Comparison of ENCODE assay signal across 9 cellular contexts in genomic region chr22:41197046-41197807, GRCh38. TPM values are rescaled to one million over a fixed set of nuclear protein-coding genes. Genes with fewer than 3 reads are reported as not detected.
DNase-seq lines count a peak whose midpoint lies in the region; ATAC-seq and TF ChIP-seq lines count a peak whose summit lies in the region.
"Had no signal": no experiment of that assay in that cellular context is flagged by ENCODE, and none has a peak within 500 bp of the region (broad histone marks: within the 10 kb centered on the region; RNA-seq: fewer than 3 reads in every experiment).

No MANE protein-coding gene starts in this region.

- TF ChIP-seq CTCF in Peyer's patch (IDR thresholded peaks at IDR 0.05) (peak in 2 of 6 experiments; percentile 16 to 32), fibroblast of mammary gland (conservative IDR thresholded peaks at IDR 0.05; ENCODE audit: control insufficient read depth, insufficient read depth, low read depth, low read length) (no peak)

- CTCF ChIA-PET in naive thymus-derived CD4-positive, alpha-beta T cell (lab: Charles Lee) = interaction anchor here (0.6 to 2.6 kb wide), 3 partner anchors 12 to 40 kb away, joined by 3 to 9 read pairs (median 3); no protein-coding TSS in a partner anchor

- H3K27me3 ChIP-seq in Peyer's patch = no peaks in the 10 kb centered on the region
- no peaks in the 10 kb centered on the region for H3K27me3 ChIP-seq in naive thymus-derived CD4-positive, alpha-beta T cell (ENCODE audit: control insufficient read depth in 2 of 2, insufficient read depth in 2 of 2, low read length in 2 of 2)

- peaks cover 8 to 16% (median 12%) of the 10 kb centered on the region in 7 donors for H3K4me1 Mint-ChIP-seq in naive thymus-derived CD4-positive, alpha-beta T cell
- peaks cover 11% of the 10 kb centered on the region for H3K4me1 Mint-ChIP-seq in stimulated activated memory B cell treated with anti-CD40 and anti-IgM and Interleukin-4, amounts not matched to agents 10 μg/mL and 1 μg/mL and 100 μg/mL, for 72 hours

- POLR2A ChIA-PET in naive thymus-derived CD4-positive, alpha-beta T cell (lab: Charles Lee) = interaction anchor here (0.6 to 2.0 kb wide), 4 partner anchors 7 to 246 kb away, joined by 3 to 10 read pairs (median 6); partner anchors contain the start of genes RANGAP1 and RBX1

- DNase-seq in COLO829 (ENCODE audit: low spot score) (peak; percentile 76), HuH-7 (ENCODE audit: low spot score) (peak; percentile 87), Peyer's patch (peak; percentile 80 to 93 (median 92)), activated T-helper 1 cell treated with Interleukin-2 at 50 U/mL for 16 hours (ENCODE audit: low read depth) (peak; percentile 77), fibroblast of mammary gland (ENCODE audit: low read depth) (peak; percentile 27)
- DNase-seq in naive thymus-derived CD4-positive, alpha-beta T cell = peak; percentile 52 to 91 (median 72)

- peak overlapping the region in 5 of 9 donors; percentile 35 to 86 (median 69) for H3K27ac Mint-ChIP-seq in naive thymus-derived CD4-positive, alpha-beta T cell
- peak overlapping the region; percentile 27 for H3K27ac Mint-ChIP-seq in stimulated activated memory B cell treated with anti-CD40 and anti-IgM and Interleukin-4, amounts not matched to agents 10 μg/mL and 1 μg/mL and 100 μg/mL, for 72 hours

- peaks cover 0 to 14% (median 1%) of the 10 kb centered on the region in 4 donors for H3K4me1 ChIP-seq in Peyer's patch
- H3K4me1 ChIP-seq in naive thymus-derived CD4-positive, alpha-beta T cell (ENCODE audit: control insufficient read depth in 2 of 2, insufficient read depth in 2 of 2, low read length in 2 of 2) = peaks cover 9 to 12% of the 10 kb centered on the region in 2 donors

- peak overlapping the region in 3 of 4 donors; percentile 9 to 64 (median 31) for H3K27ac ChIP-seq in Peyer's patch
- H3K27ac ChIP-seq in naive thymus-derived CD4-positive, alpha-beta T cell (ENCODE audit: low read depth, low read length) = peak overlapping the region; percentile 61
- H3K27ac ChIP-seq: epithelial cell of prostate had no signal

- H3K27me3 Mint-ChIP-seq in naive thymus-derived CD4-positive, alpha-beta T cell = peaks cover 0 to 38% (median 0%) of the 10 kb centered on the region in 5 donors
- peaks cover 10% of the 10 kb centered on the region for H3K27me3 Mint-ChIP-seq in stimulated activated memory B cell treated with anti-CD40 and anti-IgM and Interleukin-4, amounts not matched to agents 10 μg/mL and 1 μg/mL and 100 μg/mL, for 72 hours

- H3K36me3 ChIP-seq in Peyer's patch = no peaks in the 10 kb centered on the region
- H3K36me3 ChIP-seq in naive thymus-derived CD4-positive, alpha-beta T cell (ENCODE audit: control insufficient read depth in 2 of 3, insufficient read depth in 3 of 3, low read length in 3 of 3) = no peaks in the 10 kb centered on the region

- no peak for TF ChIP-seq POLR2A in Peyer's patch (IDR thresholded peaks at IDR 0.05)

- peak; percentile 77 for ATAC-seq in GM21423 (IDR thresholded peaks at IDR 0.05; ENCODE audit: unreplicated experiment)
- ATAC-seq in naive thymus-derived CD4-positive, alpha-beta T cell = peak; percentile 95
- ATAC-seq in stimulated activated memory B cell treated with anti-CD40 and anti-IgM and Interleukin-4, amounts not matched to agents 10 μg/mL and 1 μg/mL and 100 μg/mL, for 72 hours = peak; percentile 94

- intact Hi-C loops in naive thymus-derived CD4-positive, alpha-beta T cell (cut with micrococcal nuclease) = loop anchor here (1.0 to 5.0 kb wide), 9 partner anchors 8 to 470 kb away; partner anchors contain the start of genes L3MBTL2 (in 2 of the 2), EP300 (in 1 of the 2), RBX1 (in 1 of the 2) and ZC3H7B (in 1 of the 2)

- no peaks in the 10 kb centered on the region for H3K9me3 ChIP-seq in Peyer's patch
- no peaks in the 10 kb centered on the region for H3K9me3 ChIP-seq in naive thymus-derived CD4-positive, alpha-beta T cell (ENCODE audit: control insufficient read depth in 2 of 3, low read length in 3 of 3)

- H3K4me3 ChIP-seq in Peyer's patch = peak overlapping the region; percentile 64 to 84 (median 72)
- peak overlapping the region; percentile 72 for H3K4me3 ChIP-seq in fibroblast of mammary gland (ENCODE audit: control insufficient read depth, low read depth, low read length)
- H3K4me3 ChIP-seq in naive thymus-derived CD4-positive, alpha-beta T cell (ENCODE audit: low read length) = peak overlapping the region; percentile 92

- no peaks in the 10 kb centered on the region for H3K9me3 Mint-ChIP-seq in naive thymus-derived CD4-positive, alpha-beta T cell
- H3K9me3 Mint-ChIP-seq in stimulated activated memory B cell treated with anti-CD40 and anti-IgM and Interleukin-4, amounts not matched to agents 10 μg/mL and 1 μg/mL and 100 μg/mL, for 72 hours = no peaks in the 10 kb centered on the region

- peak overlapping the region; percentile 88 to 96 (median 92) for H3K4me3 Mint-ChIP-seq in naive thymus-derived CD4-positive, alpha-beta T cell
- peak overlapping the region; percentile 86 for H3K4me3 Mint-ChIP-seq in stimulated activated memory B cell treated with anti-CD40 and anti-IgM and Interleukin-4, amounts not matched to agents 10 μg/mL and 1 μg/mL and 100 μg/mL, for 72 hours

- H3K36me3 Mint-ChIP-seq in naive thymus-derived CD4-positive, alpha-beta T cell = no peaks in the 10 kb centered on the region
- H3K36me3 Mint-ChIP-seq in stimulated activated memory B cell treated with anti-CD40 and anti-IgM and Interleukin-4, amounts not matched to agents 10 μg/mL and 1 μg/mL and 100 μg/mL, for 72 hours = no peaks in the 10 kb centered on the region

RNA-seq across cellular contexts. Expression of gene L3MBTL2, which starts 7.9 kb away (rescaled TPM):
- total RNA-seq in Peyer's patch = 10 to 100 TPM; 15.0 to 41.3 (median 20.1) TPM
- 10 to 100 TPM; 31.6 to 45.9 (median 43.3) TPM for total RNA-seq in naive thymus-derived CD4-positive, alpha-beta T cell
- 10 to 100 TPM; 31.8 to 42.3 TPM for polyA plus RNA-seq in naive thymus-derived CD4-positive, alpha-beta T cell

RNA-seq across cellular contexts. Expression of gene CHADL, which starts 43.5 kb away (rescaled TPM):
- 1 to 10 TPM in 2 of 4 donors, under 1 TPM in 1, not detected in 1; 0.80 to 5.3 (median 2.3) TPM for total RNA-seq in Peyer's patch
- 1 to 10 TPM in 2 of 5 experiments, under 1 TPM in 3; 0.31 to 1.8 (median 0.94) TPM for total RNA-seq in naive thymus-derived CD4-positive, alpha-beta T cell
- polyA plus RNA-seq in naive thymus-derived CD4-positive, alpha-beta T cell = under 1 TPM; 0.60 to 0.89 TPM

Comparison
In these comparisons a context has a peak if more than half of its experiments do, and no peak if none do; other contexts are left out.
1. Peak in every context shown above with its lines: DNase-seq, ATAC-seq, H3K4me3 ChIP-seq and H3K27ac ChIP-seq.
2. DNase-seq: peak in every context shown above with its lines; median percentile 92 in Peyer's patch; 87 in HuH-7; 77 in activated T-helper 1 cell treated with Interleukin-2 at 50 U/mL for 16 hours; 76 in COLO829; 72 in naive thymus-derived CD4-positive, alpha-beta T cell; 27 in fibroblast of mammary gland.